In genomic region chr11:2387266-2387982, GRCh38 we compare ENCODE assay signal across 8 cellular contexts. TPM values are rescaled to one million over a fixed set of nuclear protein-coding genes. Genes with fewer than 3 reads are reported as not detected.
A peak's percentile ranks its signal among the peaks of the same experiment; 100 is the strongest.
DNase-seq lines count a peak whose midpoint lies in the region; TF ChIP-seq lines count a peak whose summit lies in the region.

No MANE protein-coding gene starts in this region.

- DNase-seq in EH (ENCODE audit: low read depth), result peak; percentile 53
- DNase-seq in NCI-H526 treated with DMSO at 0.1 percent for 48 hours (lab: John Stamatoyannopoulos, UW), result peak; percentile 36
- peak; percentile 39 for DNase-seq in fibroblast of gingiva (ENCODE audit: low read depth)
- peak; percentile 53 for DNase-seq in putamen (ENCODE audit: low spot score)
- no peak for DNase-seq in CD14-positive monocyte (ENCODE audit: low spot score)
- DNase-seq in GF-D8 (lab: John Stamatoyannopoulos, UW), result no peak
- DNase-seq in NCI-H2081 treated with DMSO at 0.1 percent for 48 hours (lab: John Stamatoyannopoulos, UW), result no peak
- no peak for DNase-seq in amniotic stem cell (lab: John Stamatoyannopoulos, UW)

- no peak overlapping the region for H3K4me3 Mint-ChIP-seq in CD14-positive monocyte

- no peaks in the 10 kb centered on the region for H3K9me3 Mint-ChIP-seq in CD14-positive monocyte

- peaks cover 3 to 9% of the 10 kb centered on the region in 2 donors for H3K36me3 Mint-ChIP-seq in CD14-positive monocyte

- no peak overlapping the region for H3K27ac Mint-ChIP-seq in CD14-positive monocyte

- intact Hi-C loops in CD14-positive monocyte (cut with micrococcal nuclease), result no loop called here

- TF ChIP-seq CTCF in CD14-positive monocyte (IDR thresholded peaks at IDR 0.05), result no peak

- H3K27me3 Mint-ChIP-seq in CD14-positive monocyte (ENCODE audit: low read depth in 3 of 3), result peaks cover 0 to 4% (median 0%) of the 10 kb centered on the region in 3 donors

- H3K4me1 Mint-ChIP-seq in CD14-positive monocyte, result peaks cover 30% of the 10 kb centered on the region

RNA-seq across cellular contexts. Expression of gene CD81, which starts 10.3 kb away (rescaled TPM):
- 10 to 100 TPM in 1 of 2 donors, 1 to 10 TPM in 1; 3.2 to 12.3 TPM for polyA plus RNA-seq in CD14-positive monocyte

RNA-seq across cellular contexts. Expression of gene TSSC4, which starts 13.1 kb away (rescaled TPM):
- polyA plus RNA-seq in CD14-positive monocyte, result 10 to 100 TPM; 52.0 to 74.6 TPM

RNA-seq across cellular contexts. Expression of gene TRPM5, which starts 56.9 kb away (rescaled TPM):
- not detected for polyA plus RNA-seq in CD14-positive monocyte

RNA-seq across cellular contexts. Expression of gene KCNQ1, which starts 57.4 kb away (rescaled TPM):
- polyA plus RNA-seq in CD14-positive monocyte, result 10 to 100 TPM; 14.9 to 21.6 TPM

Comparison
In these comparisons a context has a peak if more than half of its experiments do, and no peak if none do; other contexts are left out.
1. DNase-seq: peak in EH (single experiment), NCI-H526 treated with DMSO at 0.1 percent for 48 hours (single experiment), fibroblast of gingiva (single experiment) and putamen (single experiment); none in CD14-positive monocyte (single experiment), GF-D8 (single experiment), NCI-H2081 treated with DMSO at 0.1 percent for 48 hours (single experiment) and amniotic stem cell (single experiment).